25 cellular contexts compared by ENCODE assay signal in the genomic region with DNA sequence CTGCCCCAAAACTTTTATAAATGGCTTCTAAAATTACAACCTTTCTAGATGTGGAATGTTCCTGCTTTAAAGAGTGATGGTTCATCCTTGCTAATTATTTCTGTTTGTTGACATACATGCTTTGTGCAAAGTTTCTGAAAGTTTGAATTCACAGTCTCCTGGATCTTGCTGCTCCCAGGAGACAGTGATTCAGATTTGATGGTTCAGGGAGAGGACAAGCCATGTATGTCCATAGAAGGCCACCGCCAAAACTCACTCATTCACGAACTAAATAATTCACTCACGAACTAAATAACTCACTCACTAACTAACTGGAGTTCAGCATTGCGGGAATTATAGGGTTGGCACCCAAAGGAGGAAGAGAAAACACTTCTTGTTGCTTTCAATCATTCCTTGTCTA.
DNase-seq lines count a peak whose midpoint lies in the region; ATAC-seq and TF ChIP-seq lines count a peak whose summit lies in the region.
"Had no signal": no experiment of that assay in that cellular context is flagged by ENCODE, and none has a peak within 500 bp of the region (broad histone marks: within the 10 kb centered on the region; RNA-seq: fewer than 3 reads in every experiment).

No MANE protein-coding gene starts in this region.

- peak overlapping the region; percentile 59 for H2AK5ac ChIP-seq in mesenchymal stem cell (ENCODE audit: low read length, severe bottlenecking)

- H2AFZ ChIP-seq in SK-N-SH (ENCODE audit: low read depth) (0 out of 2 replicates have a peak overlapping the region, but pooled peaks have one; percentile 4), mesenchymal stem cell (ENCODE audit: low read depth, low read length) (no peak overlapping the region)

- H3K27ac ChIP-seq in SK-N-SH (ENCODE audit: low read depth in 2 of 2, low read length in 1 of 2) (peak overlapping the region in 1 of 2 experiments; percentile 98; a peak in 1 of 4 replicates), brain microvascular endothelial cell (peak overlapping the region; percentile 83), mesenchymal stem cell (ENCODE audit: low read length, poor library complexity, severe bottlenecking) (no peak overlapping the region), uterus (peak overlapping the region; percentile 59 to 80)
- H3K27ac ChIP-seq: 22Rv1, left lung, WERI-Rb-1 had no signal

- no peaks in the 10 kb centered on the region for H3K79me2 ChIP-seq in SK-N-SH (ENCODE audit: insufficient read depth)

- no peak overlapping the region for H3K23ac ChIP-seq in mesenchymal stem cell (ENCODE audit: low read length in 2 of 2)

- peaks cover 19% of the 10 kb centered on the region for H3F3A ChIP-seq in SK-N-SH (replicated peaks; ENCODE audit: insufficient read depth)

- ATAC-seq in SK-N-SH treated with all-trans-retinoic acid at 6 μM for 48 hours: no peak
- ATAC-seq in HG02642 (IDR thresholded peaks at IDR 0.05; ENCODE audit: poor library complexity, unreplicated experiment): no peak
- ATAC-seq: esophagus mucosa, gastroesophageal sphincter had no signal

- H2BK15ac ChIP-seq in mesenchymal stem cell (ENCODE audit: low read depth, poor library complexity, severe bottlenecking): no peak overlapping the region

- H3K9ac ChIP-seq in SK-N-SH: no peak overlapping the region
- H3K9ac ChIP-seq in mesenchymal stem cell (ENCODE audit: low read length): no peak overlapping the region

- no peak overlapping the region for H3K14ac ChIP-seq in mesenchymal stem cell (ENCODE audit: low read length in 2 of 2)

- POLR2A ChIA-PET in SK-N-SH (lab: Yijun Ruan, JAX): no interaction called here

- H3K4me1 ChIP-seq in SK-N-SH (ENCODE audit: control insufficient read depth in 1 of 2, insufficient read depth in 2 of 2, low read depth in 1 of 2, low read length in 1 of 2) (peaks cover 18 to 24% of the 10 kb centered on the region in 2 experiments; a peak in 3 of 4 replicates), mesenchymal stem cell (ENCODE audit: control insufficient read depth, insufficient read depth, low read depth, low read length) (peaks cover 1% of the 10 kb centered on the region), uterus (peaks cover 0 to 13% of the 10 kb centered on the region in 2 donors)
- H3K4me1 ChIP-seq: breast epithelium had no signal

- peak overlapping the region in 1 of 2 experiments; percentile 83 for H3K4ac ChIP-seq in mesenchymal stem cell (ENCODE audit: low read depth in 1 of 2, low read length in 2 of 2)

- H4K8ac ChIP-seq in mesenchymal stem cell (ENCODE audit: low read length): no peak overlapping the region

- no peak overlapping the region for H2BK5ac ChIP-seq in mesenchymal stem cell (ENCODE audit: low read depth, low read length, poor library complexity, severe bottlenecking)

- in situ Hi-C loops in brain microvascular endothelial cell (cut with HindIII; ENCODE audit: low pct_ligation_motif_present, low sequenced_read_pairs): no loop called here

- TF ChIP-seq POLR2A in uterus (IDR thresholded peaks at IDR 0.05): no peak

- no peaks in the 10 kb centered on the region for H4K20me1 ChIP-seq in SK-N-SH (ENCODE audit: insufficient read depth)

- CTCF ChIA-PET in SK-N-SH (lab: Yijun Ruan, JAX): no interaction called here

- WGBS in SK-N-SH (ENCODE audit: low lambda C conversion rate): 91% methylated on average over 4 of the region's 4 CpGs
- 71% methylated on average over 4 of the region's 4 CpGs for WGBS in mesenchymal stem cell

- H3K4me2 ChIP-seq in SK-N-SH (no peak overlapping the region), mesenchymal stem cell (ENCODE audit: low read length, poor library complexity, severe bottlenecking) (no peak overlapping the region)

- no peak overlapping the region for H2BK120ac ChIP-seq in mesenchymal stem cell (ENCODE audit: low read depth, low read length)

- intact Hi-C loops in uterus (cut with DNase I; ENCODE audit: low total_unique reads): no loop called here

- H3K27me3 ChIP-seq in SK-N-SH (ENCODE audit: insufficient read depth) (no peaks in the 10 kb centered on the region), brain microvascular endothelial cell (replicated peaks) (no peaks in the 10 kb centered on the region), mesenchymal stem cell (ENCODE audit: control insufficient read depth in 1 of 2, insufficient read depth in 1 of 2, low read length in 2 of 2) (no peaks in the 10 kb centered on the region), uterus (no peaks in the 10 kb centered on the region)
- H3K27me3 ChIP-seq: breast epithelium, gastroesophageal sphincter, left lung, spleen had no signal

- H2BK12ac ChIP-seq in mesenchymal stem cell (ENCODE audit: low read length in 2 of 2): peak overlapping the region; percentile 38 to 49

- no peak for DNase-seq in SK-N-SH
- DNase-seq in brain microvascular endothelial cell: peak; percentile 71
- DNase-seq in mesenchymal stem cell: peak; percentile 15
- peak in 1 of 2 donors; percentile 21 for DNase-seq in uterus
- DNase-seq in activated T-cell treated with anti-CD3 and anti-CD28 coated beads, Interleukin-2, amount 50 U/mL, for 1 hour: no peak
- DNase-seq in ecto neural progenitor cell (ENCODE audit: low spot score): no peak
- DNase-seq: activated CD4-positive, alpha-beta T cell treated with anti-CD3 and anti-CD28 coated beads for 48 hours; activated gamma-delta T cell; activated T-cell treated with anti-CD3 and anti-CD28 coated beads, Interleukin-2, amount 50 U/mL, for 24 hours; CD4-positive, CD25-positive, alpha-beta regulatory T cell; hypothalamus; immature natural killer cell; left lung; naive thymus-derived CD4-positive, alpha-beta T cell; NCI-H1048; NCI-H1694; occipital lobe; spleen; WERI-Rb-1 had no signal

- TF ChIP-seq CTCF in SK-N-SH (IDR thresholded peaks at IDR 0.05): no peak
- no peak for TF ChIP-seq CTCF in brain microvascular endothelial cell (IDR thresholded peaks at IDR 0.05; ENCODE audit: low read depth, low read length, missing control alignments)
- TF ChIP-seq CTCF in uterus (IDR thresholded peaks at IDR 0.05): no peak

- H3K36me3 ChIP-seq in SK-N-SH (replicated peaks in 1 of 2; ENCODE audit: control insufficient read depth in 1 of 2, insufficient read depth in 2 of 2, low read length in 1 of 2) (no peaks in the 10 kb centered on the region), brain microvascular endothelial cell (replicated peaks) (no peaks in the 10 kb centered on the region), mesenchymal stem cell (ENCODE audit: control insufficient read depth in 1 of 2, insufficient read depth in 2 of 2, low read depth in 1 of 2, low read length in 2 of 2) (no peaks in the 10 kb centered on the region), uterus (no peaks in the 10 kb centered on the region)
- H3K36me3 ChIP-seq: breast epithelium, gastroesophageal sphincter, left lung, spleen, WERI-Rb-1 had no signal

- no peak overlapping the region for H3K4me3 ChIP-seq in SK-N-SH (ENCODE audit: low read depth in 2 of 2, low read length in 1 of 2)
- no peak overlapping the region for H3K4me3 ChIP-seq in brain microvascular endothelial cell (ENCODE audit: low read depth, low read length)
- H3K4me3 ChIP-seq in mesenchymal stem cell (ENCODE audit: insufficient read depth in 1 of 2, low read depth in 1 of 2, low read length in 2 of 2): no peak overlapping the region
- no peak overlapping the region for H3K4me3 ChIP-seq in uterus
- H3K4me3 ChIP-seq: breast epithelium, gastroesophageal sphincter, left lung, spleen had no signal

- H4K91ac ChIP-seq in mesenchymal stem cell (ENCODE audit: low read length): no peak overlapping the region

- no peak for TF ChIP-seq EP300 in SK-N-SH (IDR thresholded peaks at IDR 0.05; ENCODE audit: borderline replicate concordance in 1 of 2, low read depth in 1 of 2, low read length in 1 of 2)

- H3K79me1 ChIP-seq in mesenchymal stem cell (replicated peaks; ENCODE audit: low read length, poor library complexity, severe bottlenecking): no peaks in the 10 kb centered on the region

- H3K9me3 ChIP-seq in SK-N-SH (no peaks in the 10 kb centered on the region), mesenchymal stem cell (ENCODE audit: control insufficient read depth, low read length) (no peaks in the 10 kb centered on the region), uterus (no peaks in the 10 kb centered on the region)
- H3K9me3 ChIP-seq: breast epithelium, gastroesophageal sphincter, left lung, spleen had no signal

- no peak for TF ChIP-seq RAD21 in SK-N-SH (IDR thresholded peaks at IDR 0.05; ENCODE audit: low read length)

- H3K9me2 ChIP-seq in SK-N-SH: no peaks in the 10 kb centered on the region

- peak overlapping the region; percentile 9 to 38 for H3K18ac ChIP-seq in mesenchymal stem cell (ENCODE audit: low read depth in 1 of 2, low read length in 2 of 2)

TF ChIP-seq in SK-N-SH, 30 proteins besides CTCF, POLR2A, EP300 and RAD21 (continues in another document):
- TF ChIP-seq YY1 (IDR thresholded peaks at IDR 0.05; ENCODE audit: low read depth) (no peak), EZH2phosphoT487 (IDR thresholded peaks at IDR 0.05; ENCODE audit: borderline replicate concordance, low read depth) (no peak), RFX5 (IDR thresholded peaks at IDR 0.05; ENCODE audit: low read length) (no peak), FOSL2 (IDR thresholded peaks at IDR 0.05; ENCODE audit: borderline replicate concordance, low read depth) (no peak), TEAD4 (IDR thresholded peaks at IDR 0.05; ENCODE audit: borderline replicate concordance, insufficient read depth) (no peak)

TF ChIP-seq in SK-N-SH treated with all-trans-retinoic acid at 6 μM for 48 hours, 23 proteins besides CTCF, POLR2A, EP300 and RAD21 (continues in another document):
- TF ChIP-seq PPARA (CRISPR knock-in tag; IDR thresholded peaks at IDR 0.05; ENCODE audit: borderline replicate concordance): no peak
- TF ChIP-seq GLIS3 (CRISPR knock-in tag; IDR thresholded peaks at IDR 0.05): no peak
- TF ChIP-seq ZFP3 (CRISPR knock-in tag; IDR thresholded peaks at IDR 0.05): no peak
- no peak for TF ChIP-seq ZNF8 (CRISPR knock-in tag; IDR thresholded peaks at IDR 0.05)
- TF ChIP-seq OSR1 (CRISPR knock-in tag; IDR thresholded peaks at IDR 0.05): no peak
- TF ChIP-seq ZNF565 (CRISPR knock-in tag; conservative IDR thresholded peaks at IDR 0.05; ENCODE audit: low read depth): no peak
- TF ChIP-seq, protein P1, sequence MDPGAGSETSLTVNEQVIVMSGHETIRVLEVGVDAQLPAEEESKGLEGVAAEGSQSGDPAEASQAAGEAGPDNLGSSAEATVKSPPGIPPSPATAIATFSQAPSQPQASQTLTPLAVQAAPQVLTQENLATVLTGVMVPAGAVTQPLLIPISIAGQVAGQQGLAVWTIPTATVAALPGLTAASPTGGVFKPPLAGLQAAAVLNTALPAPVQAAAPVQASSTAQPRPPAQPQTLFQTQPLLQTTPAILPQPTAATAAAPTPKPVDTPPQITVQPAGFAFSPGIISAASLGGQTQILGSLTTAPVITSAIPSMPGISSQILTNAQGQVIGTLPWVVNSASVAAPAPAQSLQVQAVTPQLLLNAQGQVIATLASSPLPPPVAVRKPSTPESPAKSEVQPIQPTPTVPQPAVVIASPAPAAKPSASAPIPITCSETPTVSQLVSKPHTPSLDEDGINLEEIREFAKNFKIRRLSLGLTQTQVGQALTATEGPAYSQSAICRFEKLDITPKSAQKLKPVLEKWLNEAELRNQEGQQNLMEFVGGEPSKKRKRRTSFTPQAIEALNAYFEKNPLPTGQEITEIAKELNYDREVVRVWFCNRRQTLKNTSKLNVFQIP (CRISPR knock-in tag; IDR thresholded peaks at IDR 0.05; ENCODE audit: borderline replicate concordance, low read depth): no peak
- no peak for TF ChIP-seq ISL1 (CRISPR knock-in tag; IDR thresholded peaks at IDR 0.05)

Comparison
In these comparisons a context has a peak if more than half of its experiments do, and no peak if none do; other contexts are left out.
1. DNase-seq: peak in brain microvascular endothelial cell (single experiment) and mesenchymal stem cell (single experiment); none in SK-N-SH (single experiment), activated T-cell treated with anti-CD3 and anti-CD28 coated beads, Interleukin-2, amount 50 U/mL, for 1 hour (single experiment) and ecto neural progenitor cell (single experiment).